24 cellular contexts compared by ENCODE assay signal in genomic region chr7:99772565-99772964, GRCh38. TPM values are rescaled to one million over a fixed set of nuclear protein-coding genes. Genes with fewer than 3 reads are reported as not detected.
"Had no signal": no experiment of that assay in that cellular context is flagged by ENCODE, and none has a peak within 500 bp of the region (broad histone marks: within the 10 kb centered on the region; RNA-seq: fewer than 3 reads in every experiment).

No MANE protein-coding gene starts in this region.

- H3K4me3 Mint-ChIP-seq: activated CD4-positive, alpha-beta T cell treated with anti-CD3 and anti-CD28 coated beads, Interleukin-2, amount 10 ng/mL, durations not matched to agents 24 days and 14 days; activated CD8-positive, alpha-beta T cell treated with anti-CD3 and anti-CD28 coated beads, Interleukin-2, amount 10 ng/mL, durations not matched to agents 7 days and 5 days; activated naive CD8-positive, alpha-beta T cell treated with anti-CD3 and anti-CD28 coated beads, Interleukin-2, amount 10 ng/mL, durations not matched to agents 7 days and 5 days; activated T-cell treated with anti-CD3 and anti-CD28 coated beads, Interleukin-2, amount 50 U/mL, for 24 hours; effector memory CD8-positive, alpha-beta T cell; natural killer cell; T-helper 1 cell treated with Interleukin-12 subunit alpha and Interleukin-12 subunit beta and Interleukin-4 antibody, amounts not matched to agents 30 μg/mL and 1 μg/mL, for 36 hours had no signal

- H3K36me3 Mint-ChIP-seq: activated naive CD8-positive, alpha-beta T cell treated with anti-CD3 and anti-CD28 coated beads, Interleukin-2, amount 10 ng/mL, durations not matched to agents 7 days and 5 days; natural killer cell had no signal

- H3K4me1 ChIP-seq: parathyroid adenoma, sigmoid colon, tibial nerve, uterus had no signal

- H3K9ac ChIP-seq: parathyroid adenoma had no signal

- ATAC-seq: activated CD8-positive, alpha-beta T cell treated with anti-CD3 and anti-CD28 coated beads, Interleukin-2, amount 10 ng/mL, durations not matched to agents 7 days and 5 days; effector memory CD8-positive, alpha-beta T cell; natural killer cell had no signal

- H3K27ac Mint-ChIP-seq: activated CD4-positive, alpha-beta T cell treated with anti-CD3 and anti-CD28 coated beads, Interleukin-2, amount 10 ng/mL, durations not matched to agents 24 days and 14 days; activated CD8-positive, alpha-beta T cell treated with anti-CD3 and anti-CD28 coated beads, Interleukin-2, amount 10 ng/mL, durations not matched to agents 7 days and 5 days; activated naive CD8-positive, alpha-beta T cell treated with anti-CD3 and anti-CD28 coated beads, Interleukin-2, amount 10 ng/mL, durations not matched to agents 7 days and 5 days; activated T-cell treated with anti-CD3 and anti-CD28 coated beads, Interleukin-2, amount 50 U/mL, for 24 hours; activated T-helper 2 cell treated with anti-CD3 and anti-CD28 coated beads, Interferon-gamma antibody, Interleukin-2, Interleukin-4, amounts not matched to agents 10 μg/mL and 5 μg/mL and 100 μg/mL, durations not matched to agents 14 hours and 24 hours and 36 hours; effector memory CD8-positive, alpha-beta T cell; natural killer cell; T-helper 1 cell treated with Interleukin-12 subunit alpha and Interleukin-12 subunit beta and Interleukin-4 antibody, amounts not matched to agents 30 μg/mL and 1 μg/mL, for 36 hours had no signal

- H3K27ac ChIP-seq: neutrophil, parathyroid adenoma, sigmoid colon, tibial nerve, uterus had no signal

- H3K9me3 ChIP-seq: neutrophil, uterus had no signal

- H3K9me3 Mint-ChIP-seq: activated T-cell treated with anti-CD3 and anti-CD28 coated beads, Interleukin-2, amount 50 U/mL, for 24 hours; effector memory CD8-positive, alpha-beta T cell; natural killer cell had no signal

- H3K36me3 ChIP-seq: neutrophil, sigmoid colon, tibial nerve, uterus had no signal

- H3K27me3 ChIP-seq: sigmoid colon, tibial nerve, uterus had no signal

- H3K4me3 ChIP-seq: sigmoid colon, tibial nerve, uterus had no signal

- DNase-seq: activated CD4-positive, alpha-beta T cell treated with anti-CD3 and anti-CD28 coated beads, Interleukin-2, amount 10 ng/mL, durations not matched to agents 24 days and 14 days; activated CD8-positive, alpha-beta T cell treated with anti-CD3 and anti-CD28 coated beads, Interleukin-2, amount 10 ng/mL, durations not matched to agents 7 days and 5 days; activated naive CD4-positive, alpha-beta T cell treated with Interleukin-2 at 50 U/mL for 16 hours; activated naive CD8-positive, alpha-beta T cell treated with anti-CD3 and anti-CD28 coated beads, Interleukin-2, amount 10 ng/mL, durations not matched to agents 7 days and 5 days; activated T-cell treated with anti-CD3 and anti-CD28 coated beads, Interleukin-2, amount 50 U/mL, for 24 hours; amygdala; effector memory CD8-positive, alpha-beta T cell; foreskin melanocyte; kidney; mesenchymal stem cell; natural killer cell; sigmoid colon; stimulated activated CD4-positive, alpha-beta T cell treated with anti-CD3 and anti-CD28 coated beads, Interleukin-1b, Interleukin-23, amount 100 ng/mL, for 48 hours; stimulated activated naive CD4-positive, alpha-beta T cell treated with Interleukin-2 at 50 U/mL for 16 hours; substantia nigra; uterus had no signal

RNA-seq across cellular contexts. Expression of gene CYP3A4, which starts 11.4 kb away (rescaled TPM):
- total RNA-seq: activated CD4-positive, alpha-beta T cell treated with anti-CD3 and anti-CD28 coated beads, Interleukin-2, amount 10 ng/mL, durations not matched to agents 24 days and 14 days; activated CD8-positive, alpha-beta T cell treated with anti-CD3 and anti-CD28 coated beads, Interleukin-2, amount 10 ng/mL, durations not matched to agents 7 days and 5 days; activated naive CD8-positive, alpha-beta T cell treated with anti-CD3 and anti-CD28 coated beads, Interleukin-2, amount 10 ng/mL, durations not matched to agents 7 days and 5 days; activated T-helper 2 cell treated with anti-CD3 and anti-CD28 coated beads, Interferon-gamma antibody, Interleukin-2, Interleukin-4, amounts not matched to agents 10 μg/mL and 5 μg/mL and 100 μg/mL, durations not matched to agents 14 hours and 24 hours and 36 hours; cardiac septum; dermis microvascular lymphatic vessel endothelial cell; kidney; natural killer cell; sigmoid colon had no signal

RNA-seq across cellular contexts. Expression of gene CYP3A7, which starts 37.6 kb away (rescaled TPM):
- total RNA-seq: activated CD4-positive, alpha-beta T cell treated with anti-CD3 and anti-CD28 coated beads, Interleukin-2, amount 10 ng/mL, durations not matched to agents 24 days and 14 days; activated CD8-positive, alpha-beta T cell treated with anti-CD3 and anti-CD28 coated beads, Interleukin-2, amount 10 ng/mL, durations not matched to agents 7 days and 5 days; activated naive CD8-positive, alpha-beta T cell treated with anti-CD3 and anti-CD28 coated beads, Interleukin-2, amount 10 ng/mL, durations not matched to agents 7 days and 5 days; activated T-helper 2 cell treated with anti-CD3 and anti-CD28 coated beads, Interferon-gamma antibody, Interleukin-2, Interleukin-4, amounts not matched to agents 10 μg/mL and 5 μg/mL and 100 μg/mL, durations not matched to agents 14 hours and 24 hours and 36 hours; cardiac septum; dermis microvascular lymphatic vessel endothelial cell; kidney; natural killer cell had no signal

RNA-seq across cellular contexts. Expression of gene CYP3A43, which starts 55.2 kb away (rescaled TPM):
- total RNA-seq: activated CD4-positive, alpha-beta T cell treated with anti-CD3 and anti-CD28 coated beads, Interleukin-2, amount 10 ng/mL, durations not matched to agents 24 days and 14 days; activated CD8-positive, alpha-beta T cell treated with anti-CD3 and anti-CD28 coated beads, Interleukin-2, amount 10 ng/mL, durations not matched to agents 7 days and 5 days; activated naive CD8-positive, alpha-beta T cell treated with anti-CD3 and anti-CD28 coated beads, Interleukin-2, amount 10 ng/mL, durations not matched to agents 7 days and 5 days; activated T-helper 2 cell treated with anti-CD3 and anti-CD28 coated beads, Interferon-gamma antibody, Interleukin-2, Interleukin-4, amounts not matched to agents 10 μg/mL and 5 μg/mL and 100 μg/mL, durations not matched to agents 14 hours and 24 hours and 36 hours; cardiac septum; dermis microvascular lymphatic vessel endothelial cell; lower leg skin; natural killer cell; tibial nerve had no signal
- polyA plus RNA-seq: sigmoid colon had no signal
